1 cellular context compared by ENCODE assay signal in genomic region chr2:207123776-207124391, GRCh38.
TF ChIP-seq lines count a peak whose summit lies in the region.

No MANE protein-coding gene starts in this region.

TF ChIP-seq in WTC11, 78 proteins besides CTCF, POLR2A, EP300 and RAD21 (continued from another document):
- TF ChIP-seq ZSCAN18 (CRISPR knock-in tag; IDR thresholded peaks at IDR 0.05) (no peak), AR (CRISPR knock-in tag; IDR thresholded peaks at IDR 0.05) (no peak)
